8 cellular contexts compared by ENCODE assay signal in genomic region chr13:51451467-51452390, GRCh38. TPM values are rescaled to one million over a fixed set of nuclear protein-coding genes. Genes with fewer than 3 reads are reported as not detected.
DNase-seq lines count a peak whose midpoint lies in the region; ATAC-seq, FAIRE-seq and TF ChIP-seq lines count a peak whose summit lies in the region.

No MANE protein-coding gene starts in this region.

- CTCF ChIA-PET in activated CD4-positive, alpha-beta T cell treated with anti-CD3 and anti-CD28 coated beads, Interleukin-2, amount 10 ng/mL, durations not matched to agents 7 days and 5 days (lab: Charles Lee), result interaction anchor here (1.2 kb wide), 1 partner anchor 346 kb away, joined by 4 read pairs; no protein-coding TSS in a partner anchor
- CTCF ChIA-PET in HepG2 (lab: Yijun Ruan, JAX; ENCODE audit: low intra/inter-chr PET ratio, low total read pairs), result no interaction called here

- ATAC-seq in GM18867 (IDR thresholded peaks at IDR 0.05; ENCODE audit: unreplicated experiment) (peak; percentile 37), HG03108 (IDR thresholded peaks at IDR 0.05; ENCODE audit: unreplicated experiment) (peak; percentile 29), HepG2 (peak; percentile 33)

- peak overlapping the region; percentile 95 for H3K27ac Mint-ChIP-seq in activated CD4-positive, alpha-beta T cell treated with anti-CD3 and anti-CD28 coated beads, Interleukin-2, amount 10 ng/mL, durations not matched to agents 7 days and 5 days

- H3K27me3 ChIP-seq in ACC112 (ENCODE audit: insufficient read depth, low read length) (no peaks in the 10 kb centered on the region), HepG2 (ENCODE audit: control insufficient read depth in 1 of 2, insufficient read depth in 2 of 2, low read length in 2 of 2) (no peaks in the 10 kb centered on the region; a peak in 1 of 5 replicates)

- no peaks in the 10 kb centered on the region for H3K27me3 Mint-ChIP-seq in activated CD4-positive, alpha-beta T cell treated with anti-CD3 and anti-CD28 coated beads, Interleukin-2, amount 10 ng/mL, durations not matched to agents 7 days and 5 days

- H3K4me2 ChIP-seq in HepG2 (ENCODE audit: low read depth, low read length), result peak overlapping the region; percentile 84

- H3K79me2 ChIP-seq in ACC112 (ENCODE audit: control insufficient read depth, insufficient read depth, low read length, unreplicated experiment), result peaks cover 44% of the 10 kb centered on the region
- H3K79me2 ChIP-seq in HepG2 (ENCODE audit: insufficient read depth, low read length), result peaks cover 23% of the 10 kb centered on the region

- peak overlapping the region; percentile 98 for H3K9ac ChIP-seq in HepG2 (ENCODE audit: insufficient read depth, low read depth, low read length)

- H3K4me1 ChIP-seq in ACC112 (ENCODE audit: control insufficient read depth, insufficient read depth, low read length, unreplicated experiment) (peaks cover 20% of the 10 kb centered on the region), HepG2 (ENCODE audit: insufficient read depth, low read length) (peaks cover 41% of the 10 kb centered on the region)

- FAIRE-seq in HepG2 (lab: Jason Lieb, UNC), result no peak

- 1% methylated on average over 36 of the region's 99 CpGs for WGBS in HepG2 (ENCODE audit: low lambda C conversion rate)

- peaks cover 56% of the 10 kb centered on the region for H3K36me3 Mint-ChIP-seq in activated CD4-positive, alpha-beta T cell treated with anti-CD3 and anti-CD28 coated beads, Interleukin-2, amount 10 ng/mL, durations not matched to agents 7 days and 5 days (ENCODE audit: low read depth)

- no peak for TF ChIP-seq EP300 in HepG2 (IDR thresholded peaks at IDR 0.05; ENCODE audit: low read depth in 2 of 2, low read length in 2 of 2)
- no peak for TF ChIP-seq EP300 in HepG2 (CRISPR knock-in tag; IDR thresholded peaks at IDR 0.05; ENCODE audit: borderline replicate concordance)

- H3K9me3 Mint-ChIP-seq in activated CD4-positive, alpha-beta T cell treated with anti-CD3 and anti-CD28 coated beads, Interleukin-2, amount 10 ng/mL, durations not matched to agents 7 days and 5 days, result peaks cover 2% of the 10 kb centered on the region

- in situ Hi-C loops in HepG2 (cut with HindIII; ENCODE audit: extremely low pct_ligation_motif_present, low pct_unique_long_range_greater_than_20kb), result no loop called here

- POLR2A ChIA-PET in activated CD4-positive, alpha-beta T cell treated with anti-CD3 and anti-CD28 coated beads, Interleukin-2, amount 10 ng/mL, durations not matched to agents 7 days and 5 days (lab: Charles Lee), result no interaction called here
- POLR2A ChIA-PET in HepG2 (lab: Yijun Ruan, JAX), result interaction anchor here (0.8 to 3.4 kb wide), 9 partner anchors 17 to 347 kb away, joined by 3 to 55 read pairs (median 11); no protein-coding TSS in a partner anchor

- TF ChIP-seq RAD21 in HepG2 (CRISPR knock-in tag; IDR thresholded peaks at IDR 0.05), result peak; percentile 41; the same call in 1 of the 2 replicates

- H2AFZ ChIP-seq in ACC112 (ENCODE audit: low read length, unreplicated experiment) (no peak overlapping the region), HepG2 (ENCODE audit: low read length) (no peak overlapping the region)

- intact Hi-C loops in HepG2 (cut with micrococcal nuclease; ENCODE audit: unreplicated experiment), result loop anchor here (1.0 to 5.0 kb wide), 3 partner anchors 71 to 351 kb away; no protein-coding TSS in a partner anchor

- TF ChIP-seq CTCF in HepG2 (CRISPR knock-in tag; IDR thresholded peaks at IDR 0.05), result no peak

- H3K4me3 Mint-ChIP-seq in activated CD4-positive, alpha-beta T cell treated with anti-CD3 and anti-CD28 coated beads, Interleukin-2, amount 10 ng/mL, durations not matched to agents 7 days and 5 days, result peak overlapping the region; percentile 94

- BruUV-seq in HepG2 (replicated peaks; lab: Mats Ljungman, UMichigan), result no TSS peak

- DNase-seq in NCI-H510A (lab: John Stamatoyannopoulos, UW) (peak; percentile 63), dedifferentiated amniotic fluid mesenchymal stem cell (ENCODE audit: extremely low spot score) (peak; percentile 63), HepG2 (ENCODE audit: low spot score) (peak; percentile 54)
- DNase-seq in activated CD4-positive, alpha-beta T cell treated with anti-CD3 and anti-CD28 coated beads, Interleukin-2, amount 10 ng/mL, durations not matched to agents 7 days and 5 days, result peak; percentile 85
- peak; percentile 63 to 66 for DNase-seq in stimulated activated CD4-positive, alpha-beta T cell treated with anti-CD3 and anti-CD28 coated beads, Interleukin-2, amount 100 ng/mL, for 48 hours

- peaks cover 35% of the 10 kb centered on the region for H3K36me3 ChIP-seq in ACC112 (ENCODE audit: insufficient read depth, low read length)
- peaks cover 3 to 5% of the 10 kb centered on the region in 2 experiments; a peak in 4 of 5 replicates for H3K36me3 ChIP-seq in HepG2 (replicated peaks in 1 of 2; ENCODE audit: control insufficient read depth in 1 of 2, insufficient read depth in 2 of 2, low read length in 2 of 2)

- peaks cover 4% of the 10 kb centered on the region; the same call in 1 of the 2 replicates for H4K20me1 ChIP-seq in HepG2 (ENCODE audit: insufficient read depth, low read length)

- peak in 1 of 2 experiments; percentile 49; a peak in 1 of 4 replicates for TF ChIP-seq POLR2A in HepG2 (IDR thresholded peaks at IDR 0.05; ENCODE audit: insufficient read depth in 1 of 2, low read depth in 2 of 2, low read length in 2 of 2)

- H3K4me1 Mint-ChIP-seq in activated CD4-positive, alpha-beta T cell treated with anti-CD3 and anti-CD28 coated beads, Interleukin-2, amount 10 ng/mL, durations not matched to agents 7 days and 5 days, result peaks cover 35% of the 10 kb centered on the region

- H3K4me3 ChIP-seq in ACC112 (ENCODE audit: low read depth, low read length), result peak overlapping the region; percentile 91
- peak overlapping the region; percentile 93 to 99 (median 98) for H3K4me3 ChIP-seq in HepG2 (replicated peaks in 1 of 3; ENCODE audit: insufficient read depth in 1 of 3, low read depth in 2 of 3, low read length in 3 of 3)

- H3K27ac ChIP-seq in ACC112 (ENCODE audit: low read depth, low read length) (peak overlapping the region; percentile 81), HepG2 (ENCODE audit: extremely low read length, insufficient read depth, low read length) (peak overlapping the region; percentile 86)

- H3K9me3 ChIP-seq in HepG2 (ENCODE audit: low read length), result no peaks in the 10 kb centered on the region

TF ChIP-seq in HepG2, 621 proteins besides CTCF, POLR2A, EP300 and RAD21 (continues in another document):
- TF ChIP-seq ZNF441 (CRISPR knock-in tag; IDR thresholded peaks at IDR 0.05; ENCODE audit: borderline replicate concordance) (0 out of 2 replicates have a peak, but pooled peaks have one; percentile 41), PHF8 (CRISPR knock-in tag; IDR thresholded peaks at IDR 0.05) (peak; percentile 35; the same call in 1 of the 2 replicates)

RNA-seq across cellular contexts. Expression of gene INTS6, which starts 1.1 kb away (rescaled TPM):
- total RNA-seq in activated CD4-positive, alpha-beta T cell treated with anti-CD3 and anti-CD28 coated beads, Interleukin-2, amount 10 ng/mL, durations not matched to agents 7 days and 5 days, result 10 to 100 TPM; 47.9 to 51.6 TPM
- total RNA-seq in HepG2 (2016; rRNA removed; fragmentation: Illumina TruSeq; extraction: Trizol), result 38.4 and 40.3 TPM in 2 replicates
- 10.7 and 12.3 TPM in 2 replicates for total RNA-seq in HepG2 (2016; cell fraction: cytosol; rRNA removed; fragmentation: Illumina TruSeq; extraction: Trizol; ENCODE audit: low read depth)
- 38.6 and 40.4 TPM in 2 replicates for total RNA-seq in HepG2 (2016; cell fraction: insoluble cytoplasmic fraction; rRNA removed; fragmentation: Illumina TruSeq; extraction: Trizol)
- 16.8 and 20.9 TPM in 2 replicates for total RNA-seq in HepG2 (2016; cell fraction: membrane; rRNA removed; fragmentation: Illumina TruSeq; extraction: Trizol)
- total RNA-seq in HepG2 (2016; cell fraction: nucleus; rRNA removed; fragmentation: Illumina TruSeq; extraction: Trizol), result 81.6 and 85.4 TPM in 2 replicates
- polyA plus RNA-seq in HepG2 (2011; rRNA removed), result 27.9 and 28.0 TPM in 2 replicates
- polyA plus RNA-seq in HepG2 (2011; cell fraction: cytosol; rRNA removed), result 7.7 and 13.6 TPM in 2 replicates
- 30.7 and 36.2 TPM in 2 replicates for polyA plus RNA-seq in HepG2 (2011; cell fraction: nucleus; rRNA removed)
- polyA plus RNA-seq in HepG2 (2012), result 18.1 and 21.3 TPM in 2 replicates
- 1.9 and 2.2 TPM in 2 replicates for polyA plus RNA-seq in HepG2 (2016; cell fraction: cytosol; fragmentation: Illumina TruSeq; extraction: Trizol; ENCODE audit: low read depth)
- polyA plus RNA-seq in HepG2 (2016; cell fraction: insoluble cytoplasmic fraction; fragmentation: Illumina TruSeq; extraction: Trizol; ENCODE audit: low read depth), result 24.9 and 26.1 TPM in 2 replicates
- 4.1 and 5.1 TPM in 2 replicates for polyA plus RNA-seq in HepG2 (2016; cell fraction: membrane; fragmentation: Illumina TruSeq; extraction: Trizol; ENCODE audit: low read depth)
- polyA plus RNA-seq in HepG2 (2016; cell fraction: nucleus; fragmentation: Illumina TruSeq; extraction: Trizol; ENCODE audit: insufficient read depth, low read depth), result 44.4 and 44.5 TPM in 2 replicates
- polyA minus RNA-seq in HepG2 (2011; rRNA and poly(A)+ RNA removed; ENCODE audit: low replicate concordance), result 62.5 and 66.5 TPM in 2 replicates
- 30.2 and 41.5 TPM in 2 replicates for polyA minus RNA-seq in HepG2 (2011; cell fraction: cytosol; rRNA and poly(A)+ RNA removed)
- polyA minus RNA-seq in HepG2 (2011; cell fraction: nucleus; rRNA and poly(A)+ RNA removed), result 252 and 263 TPM in 2 replicates

Comparison
In these comparisons a context has a peak if more than half of its experiments do, and no peak if none do; other contexts are left out.
1. Peak in every context shown above with its lines: DNase-seq, ATAC-seq, H3K4me3 ChIP-seq and H3K27ac ChIP-seq.